Comparison of ENCODE assay signal across 8 cellular contexts in genomic region chr22:19430890-19431541, GRCh38. TPM values are rescaled to one million over a fixed set of nuclear protein-coding genes. Genes with fewer than 3 reads are reported as not detected.
A peak's percentile ranks its signal among the peaks of the same experiment; 100 is the strongest.
DNase-seq lines count a peak whose midpoint lies in the region; ATAC-seq and TF ChIP-seq lines count a peak whose summit lies in the region.

No MANE protein-coding gene starts in this region.

- H3K36me3 Mint-ChIP-seq in Calu3 (ENCODE audit: insufficient read depth, unreplicated experiment) (peaks cover 62% of the 10 kb centered on the region), chondrocyte (ENCODE audit: low read depth) (peaks cover 4% of the 10 kb centered on the region)

- no peak for TF ChIP-seq POLR2A in suprapubic skin (IDR thresholded peaks at IDR 0.05)

- under 1% methylated on average over 53 of the region's 53 CpGs for WGBS in liver
- 1% methylated on average over 14 of the region's 53 CpGs for WGBS in suprapubic skin

- H3K9me3 ChIP-seq in liver (ENCODE audit: control insufficient read depth in 4 of 4, low read length in 3 of 4) = no peaks in the 10 kb centered on the region
- H3K9me3 ChIP-seq in suprapubic skin = no peaks in the 10 kb centered on the region

- H3K27ac Mint-ChIP-seq in Calu3 (ENCODE audit: unreplicated experiment) (peak overlapping the region; percentile 17), chondrocyte (ENCODE audit: unreplicated experiment) (peak overlapping the region; percentile 85)

- H3K36me3 ChIP-seq in H7 (replicated peaks; ENCODE audit: control insufficient read depth, insufficient read depth, low read length) = peaks cover 6% of the 10 kb centered on the region
- peaks cover 3 to 14% (median 10%) of the 10 kb centered on the region in 4 donors for H3K36me3 ChIP-seq in liver (ENCODE audit: control insufficient read depth in 4 of 4, insufficient read depth in 3 of 4, low read depth in 1 of 4, low read length in 3 of 4)
- peaks cover 17% of the 10 kb centered on the region for H3K36me3 ChIP-seq in suprapubic skin

- no TSS peak for BruUV-seq in Calu3 (replicated peaks; lab: Mats Ljungman, UMichigan)

- H3K4me1 Mint-ChIP-seq in Calu3 (ENCODE audit: low read depth, unreplicated experiment) (peaks cover 28% of the 10 kb centered on the region), chondrocyte (ENCODE audit: low read depth) (peaks cover 48% of the 10 kb centered on the region)

- no peak for ATAC-seq in HG03159 (IDR thresholded peaks at IDR 0.05; ENCODE audit: unreplicated experiment)

- H3K4me3 ChIP-seq in H7 (ENCODE audit: insufficient read depth, low read depth, low read length) (peak overlapping the region; percentile 82), liver (ENCODE audit: low read depth in 1 of 3, low read length in 3 of 3) (peak overlapping the region; percentile 36 to 95 (median 81)), suprapubic skin (peak overlapping the region; percentile 96)

- intact Hi-C loops in Calu3 (cut with micrococcal nuclease; ENCODE audit: unreplicated experiment) = no loop called here

- TF ChIP-seq EP300 in suprapubic skin (IDR thresholded peaks at IDR 0.05) = no peak

- CTCF ChIA-PET in Calu3 (lab: Charles Lee) = no interaction called here

- H3K9me3 Mint-ChIP-seq in Calu3 (ENCODE audit: low read depth, unreplicated experiment) (no peaks in the 10 kb centered on the region), chondrocyte (ENCODE audit: low read depth) (no peaks in the 10 kb centered on the region)

- peak overlapping the region; percentile 78 to 98 for H3K27ac ChIP-seq in liver (ENCODE audit: low read depth in 1 of 2, low read length in 2 of 2)
- H3K27ac ChIP-seq in suprapubic skin = peak overlapping the region; percentile 78

- DNase-seq in Calu3 (peak; percentile 49), H7 (peak; percentile 79), RPMI7951 (ENCODE audit: low read depth) (peak; percentile 31), chondrocyte (ENCODE audit: low spot score) (no peak), suprapubic skin (ENCODE audit: low spot score in 2 of 2) (peak in 1 of 2 donors; percentile 76), NCI-H1048 (lab: John Stamatoyannopoulos, UW) (no peak)

- H3K4me3 Mint-ChIP-seq in Calu3 (ENCODE audit: low read depth, unreplicated experiment) (peak overlapping the region; percentile 93), chondrocyte (ENCODE audit: unreplicated experiment) (peak overlapping the region; percentile 77)

- no peaks in the 10 kb centered on the region for H3K27me3 ChIP-seq in H7 (ENCODE audit: control insufficient read depth, insufficient read depth, low read length)
- no peaks in the 10 kb centered on the region for H3K27me3 ChIP-seq in liver (ENCODE audit: control insufficient read depth in 4 of 4, insufficient read depth in 4 of 4, low read length in 3 of 4)
- H3K27me3 ChIP-seq in suprapubic skin = no peaks in the 10 kb centered on the region

- H3K27me3 Mint-ChIP-seq in Calu3 (ENCODE audit: unreplicated experiment) (no peaks in the 10 kb centered on the region), chondrocyte (ENCODE audit: low read depth) (no peaks in the 10 kb centered on the region)

- H3K9ac ChIP-seq in liver (ENCODE audit: low read depth in 1 of 2, low read length in 2 of 2) = peak overlapping the region; percentile 52 to 97

- TF ChIP-seq RAD21 in liver (IDR thresholded peaks at IDR 0.05) = no peak

- TF ChIP-seq CTCF in Calu3 (IDR thresholded peaks at IDR 0.05; ENCODE audit: unreplicated experiment) = no peak
- peak; percentile 67 for TF ChIP-seq CTCF in chondrocyte (IDR thresholded peaks at IDR 0.05)
- TF ChIP-seq CTCF in liver (IDR thresholded peaks at IDR 0.05; ENCODE audit: low read depth, low read length, missing input control) = no peak
- TF ChIP-seq CTCF in suprapubic skin (IDR thresholded peaks at IDR 0.05) = no peak

- H3K4me1 ChIP-seq in liver (ENCODE audit: control insufficient read depth in 4 of 4, insufficient read depth in 4 of 4, low read length in 3 of 4) = peaks cover 0 to 41% (median 30%) of the 10 kb centered on the region in 4 donors
- H3K4me1 ChIP-seq in suprapubic skin = peaks cover 31% of the 10 kb centered on the region

TF ChIP-seq in liver, 16 proteins besides CTCF, POLR2A, EP300 and RAD21:
- TF ChIP-seq SP1 (IDR thresholded peaks at IDR 0.05) (peak; percentile 39), MAX (IDR thresholded peaks at IDR 0.05) (peak; percentile 70), FOXA2 (IDR thresholded peaks at IDR 0.05) (no peak), HNF4G (IDR thresholded peaks at IDR 0.05) (peak; percentile 65), HNF4A (conservative IDR thresholded peaks at IDR 0.05) (peak; percentile 71 to 72), RXRA (IDR thresholded peaks at IDR 0.05) (peak in 1 of 2 donors; percentile 3), ZBTB33 (IDR thresholded peaks at IDR 0.05) (no peak), TAF1 (conservative IDR thresholded peaks at IDR 0.05) (peak; percentile 19), YY1 (IDR thresholded peaks at IDR 0.05) (peak; percentile 21), NR2F2 (IDR thresholded peaks at IDR 0.05) (no peak), FOXA1 (IDR thresholded peaks at IDR 0.05) (no peak)

RNA-seq across cellular contexts. Expression of gene HIRA, which starts 0.5 kb away (rescaled TPM):
- 32.0 and 36.4 TPM in 2 replicates for total RNA-seq in Calu3 (2022)
- 28.8 and 31.4 TPM in 2 replicates for total RNA-seq in H7 (2014; rRNA removed; shearing (Covaris generic))
- 8.8 and 11.1 TPM in 2 replicates for total RNA-seq in RPMI7951 (2014; rRNA removed; shearing (Covaris generic))
- 27.1 to 31.8 TPM (median 30.3 TPM) in 3 replicates for total RNA-seq in chondrocyte
- total RNA-seq in liver = 10 to 100 TPM; 24.5 to 32.5 TPM
- 10 to 100 TPM in 1 of 2 donors, 1 to 10 TPM in 1; 4.1 to 21.6 TPM for polyA plus RNA-seq in liver
- 10 to 100 TPM; 17.7 to 25.1 (median 22.5) TPM for total RNA-seq in suprapubic skin

RNA-seq across cellular contexts. Expression of gene MRPL40, which starts 1.3 kb away (rescaled TPM):
- total RNA-seq in Calu3 (2022) (38.0 and 38.6 TPM in 2 replicates), chondrocyte (21.4 to 22.5 TPM (median 21.8 TPM) in 3 replicates), liver (10 to 100 TPM; 11.3 to 26.4 TPM), suprapubic skin (10 to 100 TPM; 19.1 to 33.9 (median 22.7) TPM)
- 20.1 and 20.2 TPM in 2 replicates for total RNA-seq in H7 (2014; rRNA removed; shearing (Covaris generic))
- total RNA-seq in RPMI7951 (2014; rRNA removed; shearing (Covaris generic)) = 58.9 and 69.4 TPM in 2 replicates
- polyA plus RNA-seq in liver = 10 to 100 TPM; 28.9 to 52.0 TPM

RNA-seq across cellular contexts. Expression of gene C22orf39, which starts 16.5 kb away (rescaled TPM):
- total RNA-seq in Calu3 (2022) = 15.7 and 17.7 TPM in 2 replicates
- total RNA-seq in H7 (2014; rRNA removed; shearing (Covaris generic)) = 42.3 and 45.3 TPM in 2 replicates
- 19.9 and 25.0 TPM in 2 replicates for total RNA-seq in RPMI7951 (2014; rRNA removed; shearing (Covaris generic))
- 18.4 to 25.7 TPM (median 19.5 TPM) in 3 replicates for total RNA-seq in chondrocyte
- 10 to 100 TPM; 12.4 to 22.4 TPM for total RNA-seq in liver
- 10 to 100 TPM; 11.3 to 14.6 TPM for polyA plus RNA-seq in liver
- 10 to 100 TPM; 49.4 to 67.0 (median 51.7) TPM for total RNA-seq in suprapubic skin

RNA-seq across cellular contexts. Expression of gene UFD1, which starts 48.0 kb away (rescaled TPM):
- 87.8 and 95.7 TPM in 2 replicates for total RNA-seq in Calu3 (2022)
- total RNA-seq in H7 (2014; rRNA removed; shearing (Covaris generic)) = 48.6 and 61.3 TPM in 2 replicates
- total RNA-seq in RPMI7951 (2014; rRNA removed; shearing (Covaris generic)) = 82.4 and 84.7 TPM in 2 replicates
- 75.8 to 81.2 TPM (median 76.2 TPM) in 3 replicates for total RNA-seq in chondrocyte
- 10 to 100 TPM; 28.2 to 46.2 TPM for total RNA-seq in liver
- 10 to 100 TPM; 63.0 to 64.2 TPM for polyA plus RNA-seq in liver
- 10 to 100 TPM; 27.9 to 56.1 (median 52.5) TPM for total RNA-seq in suprapubic skin

RNA-seq across cellular contexts. Expression of gene CDC45, which starts 48.7 kb away (rescaled TPM):
- total RNA-seq in Calu3 (2022) (45.0 and 52.8 TPM in 2 replicates), chondrocyte (2.2 to 13.3 TPM (median 2.9 TPM) in 3 replicates), liver (10 to 100 TPM in 1 of 2 donors, under 1 TPM in 1; 0.33 to 15.5 TPM), suprapubic skin (1 to 10 TPM in 3 of 4 donors, under 1 TPM in 1; 0.72 to 3.3 (median 1.4) TPM)
- total RNA-seq in H7 (2014; rRNA removed; shearing (Covaris generic)) = 35.8 and 36.8 TPM in 2 replicates
- 31.6 and 32.2 TPM in 2 replicates for total RNA-seq in RPMI7951 (2014; rRNA removed; shearing (Covaris generic))
- polyA plus RNA-seq in liver = 1 to 10 TPM in 1 of 2 donors, under 1 TPM in 1; 0.43 to 1.4 TPM

Comparison
In these comparisons a context has a peak if more than half of its experiments do, and no peak if none do; other contexts are left out.
1. DNase-seq: peak in Calu3 (single experiment), H7 (single experiment) and RPMI7951 (single experiment); none in chondrocyte (single experiment) and NCI-H1048 (single experiment).
2. Peak in every context shown above with its lines, with median percentiles within 50 percentile points of each other: H3K4me3 ChIP-seq.